In the genomic region with DNA sequence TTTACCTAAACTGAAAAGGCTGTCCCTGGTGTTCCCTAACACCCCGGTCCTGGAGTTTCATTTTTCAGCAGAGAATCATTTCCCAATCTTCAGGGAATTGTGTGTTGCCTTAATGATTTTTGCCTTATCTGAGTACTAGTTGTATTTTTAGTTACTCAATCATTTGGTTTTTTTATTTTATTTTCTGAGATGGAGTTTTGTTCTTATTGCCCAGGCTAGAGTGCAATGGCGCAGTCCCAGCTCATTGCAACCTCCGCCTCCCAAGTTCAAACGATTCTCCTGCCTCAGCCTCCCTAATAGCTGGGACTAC, we compare ENCODE assay signal across 25 cellular contexts. TPM values are rescaled to one million over a fixed set of nuclear protein-coding genes. Genes with fewer than 3 reads are reported as not detected.
DNase-seq lines count a peak whose midpoint lies in the region; TF ChIP-seq lines count a peak whose summit lies in the region.
"Had no signal": no experiment of that assay in that cellular context is flagged by ENCODE, and none has a peak within 500 bp of the region (broad histone marks: within the 10 kb centered on the region; RNA-seq: fewer than 3 reads in every experiment).

No MANE protein-coding gene starts in this region.

- no peak for DNase-seq in OCI-LY7 (ENCODE audit: low spot score)
- no peak for DNase-seq in neural progenitor cell (ENCODE audit: low spot score)
- no peak for DNase-seq in esophagus muscularis mucosa (ENCODE audit: extremely low spot score)
- no peak for DNase-seq in HK-2 (ENCODE audit: unreplicated experiment)
- DNase-seq in nephron progenitor cell, result no peak
- DNase-seq: activated effector memory CD4-positive, alpha-beta T cell treated with anti-CD3 and anti-CD28 coated beads, Interleukin-2, amount 50 U/mL, for 16 hours; activated naive CD8-positive, alpha-beta T cell treated with anti-CD3 and anti-CD28 coated beads, Interleukin-2, amount 50 U/mL, for 24 hours; CD4-positive, CD25-positive, alpha-beta regulatory T cell; EL; foreskin keratinocyte; Karpas-422; midbrain; natural killer cell; NCI-H1694; NCI-H2171 treated with DMSO at 0.1 percent for 48 hours; NCI-H524; sigmoid colon; T-helper 17 cell had no signal

- H3K9me3 ChIP-seq in BLaER1, result no peaks in the 10 kb centered on the region
- H3K9me3 ChIP-seq in OCI-LY7 (ENCODE audit: low read length), result no peaks in the 10 kb centered on the region
- no peaks in the 10 kb centered on the region for H3K9me3 ChIP-seq in neural progenitor cell (ENCODE audit: low read depth)
- no peaks in the 10 kb centered on the region for H3K9me3 ChIP-seq in esophagus muscularis mucosa
- H3K9me3 ChIP-seq: HAP-1, sigmoid colon, tibial nerve had no signal

- H3K36me3 ChIP-seq in BLaER1 (peaks cover 69% of the 10 kb centered on the region), OCI-LY7 (ENCODE audit: insufficient read depth, low read length) (peaks cover 26% of the 10 kb centered on the region), neural progenitor cell (no peaks in the 10 kb centered on the region), esophagus muscularis mucosa (peaks cover 16 to 51% (median 42%) of the 10 kb centered on the region in 4 donors)

- POLR2A ChIA-PET in OCI-LY7 (lab: Charles Lee), result interaction anchor here (0.6 to 1.3 kb wide), 3 partner anchors 16 to 512 kb away, joined by 3 read pairs; no protein-coding TSS in a partner anchor

- no peak overlapping the region for H3K9ac ChIP-seq in BLaER1
- H3K9ac ChIP-seq in neural progenitor cell, result no peak overlapping the region
- H3K9ac ChIP-seq: parathyroid adenoma had no signal

- no peaks in the 10 kb centered on the region for H3K79me2 ChIP-seq in OCI-LY7 (ENCODE audit: insufficient read depth, low read depth, low read length)
- no peaks in the 10 kb centered on the region for H3K79me2 ChIP-seq in neural progenitor cell (ENCODE audit: low read depth)
- H3K79me2 ChIP-seq: parathyroid adenoma had no signal

- H3K27ac Mint-ChIP-seq in neural progenitor cell (peak overlapping the region; percentile 34), nephron progenitor cell (no peak overlapping the region)
- H3K27ac Mint-ChIP-seq: activated naive CD8-positive, alpha-beta T cell treated with anti-CD3 and anti-CD28 coated beads, Interleukin-2, amount 50 U/mL, for 24 hours; natural killer cell; stimulated activated naive CD8-positive, alpha-beta T cell treated with anti-CD3 and anti-CD28 coated beads, Interleukin-15, Interleukin-2, amounts not matched to agents 100 ng/mL and 50 ng/mL, for 24 hours; T-helper 17 cell had no signal

- H3F3A ChIP-seq in neural progenitor cell (ENCODE audit: low read depth), result no peaks in the 10 kb centered on the region

- TF ChIP-seq POLR2A in esophagus muscularis mucosa (IDR thresholded peaks at IDR 0.05; ENCODE audit: low read depth), result no peak

- intact Hi-C loops in OCI-LY7 (cut with micrococcal nuclease; ENCODE audit: unreplicated experiment) (no loop called here), esophagus muscularis mucosa (cut with DNase I) (no loop called here)

- H3K9me3 Mint-ChIP-seq in neural progenitor cell (no peaks in the 10 kb centered on the region), nephron progenitor cell (no peaks in the 10 kb centered on the region)
- H3K9me3 Mint-ChIP-seq: activated naive CD8-positive, alpha-beta T cell treated with anti-CD3 and anti-CD28 coated beads, Interleukin-2, amount 50 U/mL, for 24 hours; brain; CD4-positive, CD25-positive, alpha-beta regulatory T cell; natural killer cell; stimulated activated naive CD8-positive, alpha-beta T cell treated with anti-CD3 and anti-CD28 coated beads, Interleukin-15, Interleukin-2, amounts not matched to agents 100 ng/mL and 50 ng/mL, for 24 hours had no signal

- TF ChIP-seq CTCF in OCI-LY7 (conservative IDR thresholded peaks at IDR 0.05; ENCODE audit: low read length) (no peak), neural progenitor cell (IDR thresholded peaks at IDR 0.05) (no peak), esophagus muscularis mucosa (IDR thresholded peaks at IDR 0.05) (no peak), nephron progenitor cell (IDR thresholded peaks at IDR 0.05) (no peak)

- H3K27me3 ChIP-seq in BLaER1 (no peaks in the 10 kb centered on the region), neural progenitor cell (no peaks in the 10 kb centered on the region), esophagus muscularis mucosa (no peaks in the 10 kb centered on the region)
- H3K27me3 ChIP-seq: foreskin keratinocyte, sigmoid colon, tibial nerve had no signal

- H3K4me3 Mint-ChIP-seq in neural progenitor cell (no peak overlapping the region), nephron progenitor cell (no peak overlapping the region)
- H3K4me3 Mint-ChIP-seq: activated naive CD8-positive, alpha-beta T cell treated with anti-CD3 and anti-CD28 coated beads, Interleukin-2, amount 50 U/mL, for 24 hours; brain; natural killer cell; stimulated activated naive CD8-positive, alpha-beta T cell treated with anti-CD3 and anti-CD28 coated beads, Interleukin-15, Interleukin-2, amounts not matched to agents 100 ng/mL and 50 ng/mL, for 24 hours; T-helper 17 cell had no signal

- CTCF ChIA-PET in OCI-LY7 (lab: Charles Lee; ENCODE audit: unreplicated experiment), result no interaction called here

- H2AFZ ChIP-seq in OCI-LY7 (ENCODE audit: low read length), result no peak overlapping the region
- H2AFZ ChIP-seq in neural progenitor cell (replicated peaks), result no peak overlapping the region
- H2AFZ ChIP-seq: parathyroid adenoma had no signal

- H3K36me3 Mint-ChIP-seq in neural progenitor cell (peaks cover 8% of the 10 kb centered on the region), nephron progenitor cell (ENCODE audit: low read depth) (peaks cover 41% of the 10 kb centered on the region)
- H3K36me3 Mint-ChIP-seq: natural killer cell had no signal

- H3K27ac ChIP-seq in BLaER1, result peak overlapping the region; percentile 11; the same call in 1 of the 2 replicates
- peak overlapping the region; percentile 30 for H3K27ac ChIP-seq in OCI-LY7 (ENCODE audit: low read depth, low read length, poor library complexity, severe bottlenecking)
- H3K27ac ChIP-seq in neural progenitor cell, result no peak overlapping the region
- no peak overlapping the region for H3K27ac ChIP-seq in esophagus muscularis mucosa (replicated peaks in 1 of 4)
- H3K27ac ChIP-seq: foreskin keratinocyte, parathyroid adenoma had no signal

- peaks cover 52% of the 10 kb centered on the region for H3K4me1 ChIP-seq in BLaER1
- peaks cover 25% of the 10 kb centered on the region for H3K4me1 ChIP-seq in OCI-LY7 (ENCODE audit: insufficient read depth, low read length, poor library complexity, severe bottlenecking)
- no peaks in the 10 kb centered on the region for H3K4me1 ChIP-seq in neural progenitor cell
- peaks cover 12 to 34% (median 18%) of the 10 kb centered on the region in 4 donors for H3K4me1 ChIP-seq in esophagus muscularis mucosa
- H3K4me1 ChIP-seq: foreskin keratinocyte, HAP-1, parathyroid adenoma had no signal

- peaks cover 3% of the 10 kb centered on the region for H4K20me1 ChIP-seq in BLaER1
- no peaks in the 10 kb centered on the region for H4K20me1 ChIP-seq in OCI-LY7 (ENCODE audit: insufficient read depth, low read length)
- H4K20me1 ChIP-seq in neural progenitor cell (ENCODE audit: low read depth), result no peaks in the 10 kb centered on the region

- H3K4me3 ChIP-seq in BLaER1 (no peak overlapping the region), OCI-LY7 (ENCODE audit: low read depth, low read length, poor library complexity, severe bottlenecking) (no peak overlapping the region), neural progenitor cell (no peak overlapping the region), esophagus muscularis mucosa (no peak overlapping the region)
- H3K4me3 ChIP-seq: HAP-1, sigmoid colon, tibial nerve had no signal

- H3K9me2 ChIP-seq in OCI-LY7 (ENCODE audit: insufficient read depth, low read length), result no peaks in the 10 kb centered on the region

- H3K27me3 Mint-ChIP-seq in neural progenitor cell (ENCODE audit: insufficient read depth, low read depth) (peaks cover 2% of the 10 kb centered on the region), nephron progenitor cell (ENCODE audit: low read depth, poor library complexity) (no peaks in the 10 kb centered on the region)
- H3K27me3 Mint-ChIP-seq: activated naive CD8-positive, alpha-beta T cell treated with anti-CD3 and anti-CD28 coated beads, Interleukin-2, amount 50 U/mL, for 24 hours; brain; CD4-positive, CD25-positive, alpha-beta regulatory T cell; stimulated activated naive CD8-positive, alpha-beta T cell treated with anti-CD3 and anti-CD28 coated beads, Interleukin-15, Interleukin-2, amounts not matched to agents 100 ng/mL and 50 ng/mL, for 24 hours; T-helper 17 cell had no signal

- no peak for TF ChIP-seq EP300 in esophagus muscularis mucosa (IDR thresholded peaks at IDR 0.05)

- no TSS peak for BruUV-seq in OCI-LY7 (replicated peaks; lab: Mats Ljungman, UMichigan)

- WGBS in esophagus muscularis mucosa, result 92% methylated on average over 4 of the region's 4 CpGs

- H3K4me1 Mint-ChIP-seq in neural progenitor cell (peaks cover 10% of the 10 kb centered on the region), nephron progenitor cell (peaks cover 8% of the 10 kb centered on the region)
- H3K4me1 Mint-ChIP-seq: activated naive CD8-positive, alpha-beta T cell treated with anti-CD3 and anti-CD28 coated beads, Interleukin-2, amount 50 U/mL, for 24 hours; natural killer cell had no signal

- H3K4me2 ChIP-seq in BLaER1 (peak overlapping the region; percentile 63), OCI-LY7 (ENCODE audit: low read length) (peak overlapping the region; percentile 49), neural progenitor cell (no peak overlapping the region)

RNA-seq across cellular contexts. Expression of a gene that starts 7.9 kb away (rescaled TPM):
- 31.7 and 32.6 TPM in 2 replicates for total RNA-seq in OCI-LY7 (2014; rRNA removed; shearing (Covaris generic))
- 34.4 and 36.7 TPM in 2 replicates for total RNA-seq in OCI-LY7 (2022)
- 44.3 and 76.1 TPM in 2 replicates for total RNA-seq in neural progenitor cell (ENCODE audit: low replicate concordance)
- total RNA-seq in esophagus muscularis mucosa, result 10 to 100 TPM; 27.8 to 50.7 (median 34.8) TPM

RNA-seq across cellular contexts. Expression of a gene that starts 8.0 kb away (rescaled TPM):
- 0.13 and 0.26 TPM in 2 replicates for total RNA-seq in OCI-LY7 (2014; rRNA removed; shearing (Covaris generic))
- total RNA-seq in OCI-LY7 (2022), result 0.17 and 0.36 TPM in 2 replicates
- total RNA-seq in neural progenitor cell (ENCODE audit: low replicate concordance), result 0.22 and 1.2 TPM in 2 replicates
- total RNA-seq in esophagus muscularis mucosa, result under 1 TPM; 0.17 to 0.83 (median 0.46) TPM

RNA-seq across cellular contexts. Expression of a gene that starts 15.6 kb away (rescaled TPM):
- 65.8 and 94.6 TPM in 2 replicates for total RNA-seq in OCI-LY7 (2014; rRNA removed; shearing (Covaris generic))
- total RNA-seq in OCI-LY7 (2022) (227 and 243 TPM in 2 replicates), neural progenitor cell (ENCODE audit: low replicate concordance) (38.2 and 63.8 TPM in 2 replicates), esophagus muscularis mucosa (10 to 100 TPM; 30.5 to 41.7 (median 34.9) TPM)

RNA-seq across cellular contexts. Expression of a gene that starts 32.5 kb away (rescaled TPM):
- total RNA-seq in OCI-LY7 (2014; rRNA removed; shearing (Covaris generic)), result not detected in 2 replicates
- total RNA-seq in OCI-LY7 (2022) (not detected in 2 replicates), neural progenitor cell (ENCODE audit: low replicate concordance) (1.1 TPM in 1 of 2 replicates, not detected in the other), esophagus muscularis mucosa (100 to 1,000 TPM in 2 of 4 donors, 10 to 100 TPM in 2; 73.1 to 112 (median 96.6) TPM)
- total RNA-seq: chondrocyte had no signal

RNA-seq across cellular contexts. Expression of a gene that starts 37.6 kb away (rescaled TPM):
- 66.0 and 93.9 TPM in 2 replicates for total RNA-seq in OCI-LY7 (2014; rRNA removed; shearing (Covaris generic))
- total RNA-seq in OCI-LY7 (2022) (139 and 140 TPM in 2 replicates), neural progenitor cell (ENCODE audit: low replicate concordance) (172 and 206 TPM in 2 replicates), esophagus muscularis mucosa (100 to 1,000 TPM in 1 of 4 donors, 10 to 100 TPM in 3; 82.2 to 101 (median 90.2) TPM)

Comparison
In these comparisons a context has a peak if more than half of its experiments do, and no peak if none do; other contexts are left out.
1. H3K27ac ChIP-seq: peak in BLaER1 (single experiment) and OCI-LY7 (single experiment); none in neural progenitor cell (single experiment) and esophagus muscularis mucosa (0 of 4).